Comparison of ENCODE assay signal across 18 cellular contexts in genomic region chr10:120493411-120494312, GRCh38. TPM values are rescaled to one million over a fixed set of nuclear protein-coding genes. Genes with fewer than 3 reads are reported as not detected.
DNase-seq lines count a peak whose midpoint lies in the region; ATAC-seq and TF ChIP-seq lines count a peak whose summit lies in the region.
"Had no signal": no experiment of that assay in that cellular context is flagged by ENCODE, and none has a peak within 500 bp of the region (broad histone marks: within the 10 kb centered on the region; RNA-seq: fewer than 3 reads in every experiment).

No MANE protein-coding gene starts in this region.

- no peak for TF ChIP-seq POLR2A in GM18505 (IDR thresholded peaks at IDR 0.05; ENCODE audit: borderline replicate concordance, extremely low read depth, insufficient read depth, insufficient read length)

- H3K4me3 ChIP-seq in effector memory CD4-positive, alpha-beta T cell (ENCODE audit: insufficient read depth, low read depth, low read length, poor library complexity, severe bottlenecking): no peak overlapping the region
- H3K4me3 ChIP-seq in upper lobe of right lung: no peak overlapping the region
- H3K4me3 ChIP-seq: Peyer's patch, testis had no signal

- intact Hi-C loops in upper lobe of right lung (cut with DNase I): no loop called here

- DNase-seq in glutamatergic neuron (no peak), NCI-H2081 (lab: John Stamatoyannopoulos, UW) (no peak), upper lobe of right lung (no peak)
- no peak for DNase-seq in effector memory CD4-positive, alpha-beta T cell
- DNase-seq: activated CD4-positive, alpha-beta T cell treated with anti-CD3 and anti-CD28 coated beads for 48 hours; activated T-cell treated with anti-CD3 and anti-CD28 coated beads, Interleukin-2, amount 50 U/mL, for 24 hours; amygdala; dermis blood vessel endothelial cell; EL; mesenchymal stem cell; NCI-H1048; Peyer's patch; small intestine; testis had no signal

- H3K9me3 ChIP-seq in effector memory CD4-positive, alpha-beta T cell (ENCODE audit: control insufficient read depth, low read length): no peaks in the 10 kb centered on the region
- H3K9me3 ChIP-seq in upper lobe of right lung: no peaks in the 10 kb centered on the region
- H3K9me3 ChIP-seq: Peyer's patch, testis had no signal

- H3K27ac ChIP-seq in effector memory CD4-positive, alpha-beta T cell (ENCODE audit: insufficient read depth, low read length, poor library complexity, severe bottlenecking): no peak overlapping the region
- H3K27ac ChIP-seq in upper lobe of right lung: no peak overlapping the region
- H3K27ac ChIP-seq: Peyer's patch, testis had no signal

- peak overlapping the region; percentile 1 for H3K27ac Mint-ChIP-seq in glutamatergic neuron (ENCODE audit: unreplicated experiment)
- H3K27ac Mint-ChIP-seq: activated T-cell treated with anti-CD3 and anti-CD28 coated beads, Interleukin-2, amount 50 U/mL, for 24 hours had no signal

- H3K4me1 ChIP-seq in effector memory CD4-positive, alpha-beta T cell (ENCODE audit: control insufficient read depth, insufficient read depth, low read length, poor library complexity, severe bottlenecking): no peaks in the 10 kb centered on the region
- no peaks in the 10 kb centered on the region for H3K4me1 ChIP-seq in upper lobe of right lung
- H3K4me1 ChIP-seq: Peyer's patch, testis had no signal

- no peak overlapping the region for H3K4me3 Mint-ChIP-seq in glutamatergic neuron (ENCODE audit: unreplicated experiment)
- H3K4me3 Mint-ChIP-seq: activated T-cell treated with anti-CD3 and anti-CD28 coated beads, Interleukin-2, amount 50 U/mL, for 24 hours had no signal

- no peak for TF ChIP-seq CTCF in glutamatergic neuron (IDR thresholded peaks at IDR 0.05; ENCODE audit: partially characterized antibody, unreplicated experiment)
- TF ChIP-seq CTCF in upper lobe of right lung (IDR thresholded peaks at IDR 0.05): no peak

- H3K9me3 Mint-ChIP-seq in glutamatergic neuron (ENCODE audit: unreplicated experiment): no peaks in the 10 kb centered on the region
- H3K9me3 Mint-ChIP-seq: activated T-cell treated with anti-CD3 and anti-CD28 coated beads, Interleukin-2, amount 50 U/mL, for 24 hours had no signal

- peaks cover 4% of the 10 kb centered on the region for H3K27me3 Mint-ChIP-seq in glutamatergic neuron (ENCODE audit: unreplicated experiment)

- ATAC-seq in GM19043 (IDR thresholded peaks at IDR 0.05; ENCODE audit: low read depth, unreplicated experiment): peak; percentile 85
- ATAC-seq in GM21723 (IDR thresholded peaks at IDR 0.05; ENCODE audit: unreplicated experiment): peak; percentile 86
- peak; percentile 88 for ATAC-seq in HG03354 (IDR thresholded peaks at IDR 0.05; ENCODE audit: poor library complexity, severe bottlenecking, unreplicated experiment)
- ATAC-seq in upper lobe of right lung: no peak
- ATAC-seq in GM18505 (IDR thresholded peaks at IDR 0.05; ENCODE audit: unreplicated experiment): no peak

- H3K27me3 ChIP-seq in effector memory CD4-positive, alpha-beta T cell (replicated peaks; ENCODE audit: control insufficient read depth, insufficient read depth, low read length, poor library complexity, severe bottlenecking): no peaks in the 10 kb centered on the region
- no peaks in the 10 kb centered on the region for H3K27me3 ChIP-seq in upper lobe of right lung
- H3K27me3 ChIP-seq: Peyer's patch, testis had no signal

- H3K36me3 ChIP-seq in effector memory CD4-positive, alpha-beta T cell (ENCODE audit: control insufficient read depth, insufficient read depth, low read length): no peaks in the 10 kb centered on the region
- H3K36me3 ChIP-seq in upper lobe of right lung: no peaks in the 10 kb centered on the region
- H3K36me3 ChIP-seq: Peyer's patch had no signal

- peaks cover 11% of the 10 kb centered on the region for H3K4me1 Mint-ChIP-seq in glutamatergic neuron (ENCODE audit: low read depth, unreplicated experiment)

- no peaks in the 10 kb centered on the region for H3K36me3 Mint-ChIP-seq in glutamatergic neuron (ENCODE audit: unreplicated experiment)

RNA-seq across cellular contexts. Expression of gene PLPP4, which starts 36.6 kb away (rescaled TPM):
- total RNA-seq in glutamatergic neuron (ENCODE audit: unreplicated experiment) (2.6 TPM), upper lobe of right lung (0.38 TPM)

Comparison
In these comparisons a context has a peak if more than half of its experiments do, and no peak if none do; other contexts are left out.
1. ATAC-seq: peak in GM19043 (single experiment), GM21723 (single experiment) and HG03354 (single experiment); none in upper lobe of right lung (single experiment) and GM18505 (single experiment).